20 cellular contexts compared by ENCODE assay signal in genomic region chr1:231592809-231593208, GRCh38. TPM values are rescaled to one million over a fixed set of nuclear protein-coding genes. Genes with fewer than 3 reads are reported as not detected.
DNase-seq lines count a peak whose midpoint lies in the region; ATAC-seq, FAIRE-seq and TF ChIP-seq lines count a peak whose summit lies in the region.
"Had no signal": no experiment of that assay in that cellular context is flagged by ENCODE, and none has a peak within 500 bp of the region (broad histone marks: within the 10 kb centered on the region; RNA-seq: fewer than 3 reads in every experiment).

No MANE protein-coding gene starts in this region.

- WGBS in A549 (ENCODE audit: missing lambda C conversion rate) = 58% methylated on average over 1 of the region's 1 CpG
- WGBS in IMR-90 (ENCODE audit: extremely low coverage in 2 of 2, insufficient read length in 1 of 2), 2 experiments = no CpG with 5 or more reads among the region's 1 CpG
- 6% methylated on average over 1 of the region's 1 CpG for WGBS in K562 (ENCODE audit: insufficient coverage, low coverage, missing lambda C conversion rate)

- FAIRE-seq in A549 (lab: Jason Lieb, UNC) (no peak), K562 (lab: Jason Lieb, UNC) (no peak)
- FAIRE-seq: A204.1, D721Med, G401.6, GM12891, GM19239 had no signal

- dilution Hi-C loops in IMR-90 (cut with HindIII; ENCODE audit: low sequenced_read_pairs, unreplicated experiment) = no loop called here

- H3K9me3 ChIP-seq in A549 = no peaks in the 10 kb centered on the region
- H3K9me3 ChIP-seq in IMR-90 (ENCODE audit: control insufficient read depth, insufficient read depth, low read length) = no peaks in the 10 kb centered on the region
- no peaks in the 10 kb centered on the region for H3K9me3 ChIP-seq in K562 (replicated peaks; ENCODE audit: control insufficient read depth, insufficient read depth, low read depth, low read length)
- H3K9me3 ChIP-seq: BLaER1 treated with 17β-estradiol and CSF1 and Interleukin-3, amounts not matched to agents 10 nM and 100 nM; Caco-2 had no signal

- BruUV-seq in IMR-90 (replicated peaks; lab: Mats Ljungman, UMichigan) (no TSS peak), K562 (replicated peaks; lab: Mats Ljungman, UMichigan) (no TSS peak)

- no peak overlapping the region for H2BK15ac ChIP-seq in IMR-90 (ENCODE audit: low read depth, low read length)

- no peak overlapping the region for H2BK120ac ChIP-seq in IMR-90 (ENCODE audit: low read depth, low read length)

- TF ChIP-seq RAD21 in A549 (conservative IDR thresholded peaks at IDR 0.05 in 1 of 2, IDR thresholded peaks at IDR 0.05 in 1 of 2) = no peak
- no peak for TF ChIP-seq RAD21 in IMR-90 (IDR thresholded peaks at IDR 0.05; ENCODE audit: low read length)
- no peak for TF ChIP-seq RAD21 in K562 (CRISPR knock-in tag; conservative IDR thresholded peaks at IDR 0.05 in 1 of 2, IDR thresholded peaks at IDR 0.05 in 1 of 2)

- in situ Hi-C loops in IMR-90 (cut with MboI; ENCODE audit: low sequenced_read_pairs) = no loop called here
- in situ Hi-C loops in K562 (cut with MboI) = no loop called here

- no peaks in the 10 kb centered on the region for H3K79me2 ChIP-seq in K562 (ENCODE audit: control insufficient read depth, insufficient read depth, low read length)

- H3K14ac ChIP-seq in IMR-90 (replicated peaks; ENCODE audit: low read depth, low read length) = no peak overlapping the region

- no peak overlapping the region for H4K8ac ChIP-seq in IMR-90 (ENCODE audit: low read depth in 2 of 2, low read length in 2 of 2)

- H3K4me1 ChIP-seq in A549 = no peaks in the 10 kb centered on the region
- peaks cover 3% of the 10 kb centered on the region; the same call in 1 of the 2 replicates for H3K4me1 ChIP-seq in IMR-90 (ENCODE audit: control insufficient read depth, insufficient read depth, low read length)
- no peaks in the 10 kb centered on the region; a peak in 1 of 5 replicates for H3K4me1 ChIP-seq in K562 (replicated peaks in 1 of 2; ENCODE audit: control insufficient read depth in 2 of 2, insufficient read depth in 2 of 2, low read length in 2 of 2)
- H3K4me1 ChIP-seq: Caco-2 had no signal

- no peak for TF ChIP-seq CTCF in A549 (IDR thresholded peaks at IDR 0.05)
- TF ChIP-seq CTCF in IMR-90 (conservative IDR thresholded peaks at IDR 0.05; ENCODE audit: low read depth, low read length) = no peak
- TF ChIP-seq CTCF in K562 (IDR thresholded peaks at IDR 0.05 in 2 of 3, conservative IDR thresholded peaks at IDR 0.05 in 1 of 3; ENCODE audit: insufficient read depth in 2 of 3, low read depth in 1 of 3, low read length in 3 of 3) = no peak

- H2AFZ ChIP-seq in IMR-90 (replicated peaks; ENCODE audit: low read length, poor library complexity) (no peak overlapping the region), K562 (ENCODE audit: low read depth, low read length) (no peak overlapping the region)

- intact Hi-C loops in IMR-90 (cut with micrococcal nuclease) = no loop called here
- intact Hi-C loops in K562 (cut with micrococcal nuclease) = loop anchor here (10.0 kb wide), 1 partner anchor 678 kb away; no protein-coding TSS in a partner anchor

- POLR2A ChIA-PET in A549 (lab: Yijun Ruan, JAX) = no interaction called here
- POLR2A ChIA-PET in IMR-90 (lab: Charles Lee; ENCODE audit: unreplicated experiment) = no interaction called here
- POLR2A ChIA-PET in K562 (lab: Yijun Ruan, JAX) = interaction anchor here (1.7 kb wide), 1 partner anchor 8 kb away, joined by 5 read pairs; no protein-coding TSS in a partner anchor

- H3K18ac ChIP-seq in IMR-90 (ENCODE audit: low read depth, low read length) = no peak overlapping the region

- CTCF ChIA-PET in A549 (lab: Yijun Ruan, JAX) (interaction anchor here (0.6 to 1.9 kb wide), 4 partner anchors 9 to 280 kb away, joined by 3 to 4 read pairs (median 4); no protein-coding TSS in a partner anchor), IMR-90 (lab: Yijun Ruan, JAX) (interaction anchor here (1.4 kb wide), 1 partner anchor 234 kb away, joined by 3 read pairs; no protein-coding TSS in a partner anchor), K562 (lab: Yijun Ruan, JAX; ENCODE audit: low intra/inter-chr PET ratio) (interaction anchor here (1.1 kb wide), 1 partner anchor 235 kb away, joined by 3 read pairs; no protein-coding TSS in a partner anchor)

- DNase-seq in A549 (ENCODE audit: low read depth in 1 of 2, low spot score in 1 of 2) = no peak
- DNase-seq in IMR-90 = no peak
- DNase-seq in K562 (ENCODE audit: extremely low read depth in 1 of 4, low spot score in 3 of 4) = no peak
- no peak for DNase-seq in effector CD4-positive, alpha-beta T cell
- DNase-seq in NCI-H2107 (lab: John Stamatoyannopoulos, UW) = no peak
- DNase-seq: 8988T; AML-193; Caco-2; Calu3; CD4-positive, alpha-beta T cell; CD8-positive, alpha-beta T cell; DMS79 treated with DMSO at 0.1 percent for 48 hours; GF-D8 had no signal

- H3K27ac ChIP-seq in A549 = no peak overlapping the region
- H3K27ac ChIP-seq in IMR-90 (ENCODE audit: insufficient read depth, low read length) = no peak overlapping the region
- H3K27ac ChIP-seq in K562 (ENCODE audit: extremely low read depth, low read depth, low read length) = no peak overlapping the region
- H3K27ac ChIP-seq: BLaER1 treated with 17β-estradiol and CSF1 and Interleukin-3, amounts not matched to agents 10 nM and 100 nM; C4-2B had no signal

- H2BK5ac ChIP-seq in IMR-90 (ENCODE audit: low read depth, low read length, poor library complexity, severe bottlenecking) = no peak overlapping the region

- H2BK20ac ChIP-seq in IMR-90 (ENCODE audit: low read depth, low read length) = no peak overlapping the region

- no peak overlapping the region for H4K91ac ChIP-seq in IMR-90 (ENCODE audit: insufficient read depth, low read depth, low read length)

- H3K9ac ChIP-seq in IMR-90 (ENCODE audit: low read depth, low read length) (no peak overlapping the region), K562 (ENCODE audit: insufficient read depth in 1 of 2, low read depth in 2 of 2, low read length in 2 of 2) (no peak overlapping the region)
- H3K9ac ChIP-seq: BLaER1 treated with 17β-estradiol and CSF1 and Interleukin-3, amounts not matched to agents 10 nM and 100 nM had no signal

- TF ChIP-seq EP300 in A549 (IDR thresholded peaks at IDR 0.05) (no peak), K562 (IDR thresholded peaks at IDR 0.05; ENCODE audit: low read length) (no peak)

- ATAC-seq in A549 (no peak), IMR-90 (ENCODE audit: low read depth) (no peak), K562 (no peak)
- ATAC-seq: CD8-positive, alpha-beta T cell had no signal

- H3K4me2 ChIP-seq in A549 = no peak overlapping the region
- H3K4me2 ChIP-seq in IMR-90 (ENCODE audit: low read depth, low read length) = no peak overlapping the region
- H3K4me2 ChIP-seq in K562 (ENCODE audit: insufficient read depth, low read length) = no peak overlapping the region

- no peaks in the 10 kb centered on the region for H3K9me1 ChIP-seq in IMR-90 (ENCODE audit: insufficient read depth, low read length)
- H3K9me1 ChIP-seq in K562 (ENCODE audit: control insufficient read depth, insufficient read depth, low read length) = no peaks in the 10 kb centered on the region

- H3K27me3 ChIP-seq in IMR-90 (ENCODE audit: control insufficient read depth, insufficient read depth, low read length) = no peaks in the 10 kb centered on the region
- H3K27me3 ChIP-seq in K562 (ENCODE audit: control insufficient read depth in 2 of 2, insufficient read depth in 2 of 2, low read length in 2 of 2) = no peaks in the 10 kb centered on the region
- H3K27me3 ChIP-seq: BLaER1 treated with 17β-estradiol and CSF1 and Interleukin-3, amounts not matched to agents 10 nM and 100 nM had no signal

- H3K36me3 ChIP-seq in IMR-90 (ENCODE audit: control insufficient read depth, insufficient read depth, low read length) (no peaks in the 10 kb centered on the region), K562 (ENCODE audit: control insufficient read depth, insufficient read depth, low read length) (no peaks in the 10 kb centered on the region)
- H3K36me3 ChIP-seq: BLaER1 treated with 17β-estradiol and CSF1 and Interleukin-3, amounts not matched to agents 10 nM and 100 nM had no signal

- H3K56ac ChIP-seq in IMR-90 (ENCODE audit: extremely low read depth, insufficient read depth, low read length) = no peak overlapping the region

- TF ChIP-seq POLR2A in A549 (IDR thresholded peaks at IDR 0.05; ENCODE audit: low read length) (no peak), IMR-90 (IDR thresholded peaks at IDR 0.05; ENCODE audit: low read depth, low read length) (no peak), K562 (conservative IDR thresholded peaks at IDR 0.05) (no peak)

- no peak overlapping the region for H3K4ac ChIP-seq in IMR-90 (ENCODE audit: low read depth, low read length)

- H3K4me3 ChIP-seq in A549 = no peak overlapping the region
- H3K4me3 ChIP-seq in IMR-90 (ENCODE audit: insufficient read depth, low read depth, low read length) = no peak overlapping the region
- no peak overlapping the region for H3K4me3 ChIP-seq in K562
- H3K4me3 ChIP-seq: BLaER1 treated with 17β-estradiol and CSF1 and Interleukin-3, amounts not matched to agents 10 nM and 100 nM had no signal

- no peak overlapping the region for H2AK5ac ChIP-seq in IMR-90 (ENCODE audit: low read depth, low read length)

- H4K20me1 ChIP-seq in IMR-90 (ENCODE audit: insufficient read depth, low read length) (no peaks in the 10 kb centered on the region), K562 (replicated peaks; ENCODE audit: control insufficient read depth, insufficient read depth, low read length) (no peaks in the 10 kb centered on the region)
- H4K20me1 ChIP-seq: BLaER1 treated with 17β-estradiol and CSF1 and Interleukin-3, amounts not matched to agents 10 nM and 100 nM had no signal

- no peak overlapping the region for H3K23ac ChIP-seq in IMR-90 (ENCODE audit: low read depth, low read length)

- H4K5ac ChIP-seq in IMR-90 (ENCODE audit: low read depth, low read length) = no peak overlapping the region

- H3K79me1 ChIP-seq in IMR-90 (ENCODE audit: low read depth in 1 of 2, low read length in 2 of 2) = no peaks in the 10 kb centered on the region

- no peak overlapping the region for H2AK9ac ChIP-seq in IMR-90 (replicated peaks; ENCODE audit: low read depth, low read length, poor library complexity)

RNA-seq across cellular contexts. Expression of gene DISC1, which starts 33.8 kb away (rescaled TPM):
- polyA plus RNA-seq in A549 (2011; rRNA removed) (0.67 and 0.74 TPM in 2 replicates), A549 (2017; fragmentation: RNase III; extraction: RNeasy Plus Mini Kit Qiagen cat#74134 plus additional on column Dnase treatment) (0.31 to 0.50 TPM (median 0.39 TPM) in 3 replicates), IMR-90 (2012; rRNA removed) (1.8 and 2.2 TPM in 2 replicates), K562 (2011; rRNA removed) (0.08 TPM in 2 replicates), K562 (2014; fragmentation: Illumina TruSeq; extraction: Trizol) (0.01 and 0.03 TPM in 2 replicates), K562 (2014; fragmentation: Nextera tagmentation; extraction: Ambion mirVana) (under 1 TPM in 1 of 2 experiments, not detected in 1; 0.01 TPM), K562 (2014; rRNA removed) (0.03 TPM in 1 of 2 replicates, not detected in the other)
- polyA plus RNA-seq in A549 (2012; cell fraction: cytosol; rRNA removed) = 0.12 and 0.27 TPM in 2 replicates
- polyA plus RNA-seq in A549 (2012; cell fraction: nucleus; rRNA removed) = 0.49 and 0.60 TPM in 2 replicates
- 1.7 and 1.8 TPM in 2 replicates for polyA minus RNA-seq in A549 (2011; rRNA and poly(A)+ RNA removed)
- total RNA-seq in IMR-90 (2012; rRNA removed) (6.1 and 7.0 TPM in 2 replicates), K562 (2014; rRNA removed) (0.04 and 0.09 TPM in 2 replicates), K562 (2014; rRNA removed; fragmentation: Illumina TruSeq; extraction: Trizol) (0.10 and 0.11 TPM in 2 replicates), K562 (2015; rRNA removed; fragmentation: Illumina TruSeq; extraction: Trizol) (0.07 and 0.08 TPM in 2 replicates), K562 (2021) (0.09 and 0.16 TPM in 2 replicates)
- polyA plus RNA-seq in IMR-90 (2012; cell fraction: cytosol; rRNA removed) = 1.1 and 1.7 TPM in 2 replicates
- polyA plus RNA-seq in IMR-90 (2012; cell fraction: nucleus; rRNA removed; ENCODE audit: low replicate concordance) = 3.9 and 6.5 TPM in 2 replicates
- 0.37 and 0.74 TPM in 2 replicates for total RNA-seq in K562 (2011; cell fraction: chromatin; rRNA removed; ENCODE audit: low replicate concordance)
- 0.17 and 0.26 TPM in 2 replicates for total RNA-seq in K562 (2011; cell fraction: nucleolus; rRNA removed)
- total RNA-seq in K562 (2011; cell fraction: nucleoplasm; rRNA removed) = 0.15 and 0.31 TPM in 2 replicates
- 0.04 TPM in 1 of 2 replicates, not detected in the other for polyA plus RNA-seq in K562 (2011; cell fraction: cytosol; rRNA removed)
- 0.10 and 0.33 TPM in 2 replicates for polyA plus RNA-seq in K562 (2011; cell fraction: nucleus; rRNA removed)
- polyA plus RNA-seq in K562 (2012) = 0.05 and 0.33 TPM in 2 replicates
- polyA minus RNA-seq in K562 (2011; rRNA and poly(A)+ RNA removed) = 0.18 TPM in 2 replicates
- polyA minus RNA-seq in K562 (2011; cell fraction: cytosol; rRNA and poly(A)+ RNA removed) = not detected in 2 replicates
- polyA minus RNA-seq in K562 (2011; cell fraction: nucleus; rRNA and poly(A)+ RNA removed) = 0.27 and 1.00 TPM in 2 replicates

Comparison
In these comparisons a context has a peak if more than half of its experiments do, and no peak if none do; other contexts are left out.
1. Of the 35 proteins assayed by ChIP-seq in both K562 and A549: peak only in K562: none; only in A549: MAFK; in both: none; in neither: 34.